ENCODE assay signal across 11 cellular contexts in the genomic region with DNA sequence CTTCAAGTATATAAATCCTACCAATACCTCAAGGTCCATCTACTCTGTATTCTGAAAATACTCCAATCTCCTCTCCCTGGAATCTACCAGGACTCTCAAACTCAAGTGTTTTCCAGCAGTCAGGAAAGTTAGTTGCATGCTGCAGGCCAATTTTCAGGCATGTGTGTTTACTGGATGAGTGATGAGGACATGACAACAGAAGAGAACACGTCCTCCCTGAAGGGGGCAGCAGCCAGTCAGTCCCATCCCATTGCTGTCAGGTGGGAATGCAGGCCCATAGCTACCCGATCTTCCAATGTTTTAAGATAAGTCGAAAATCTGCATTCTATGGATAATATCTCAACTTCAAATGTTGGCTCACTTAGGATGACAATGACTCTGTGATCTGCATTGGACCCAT.
A peak's percentile ranks its signal among the peaks of the same experiment; 100 is the strongest.
DNase-seq lines count a peak whose midpoint lies in the region; ATAC-seq, FAIRE-seq and TF ChIP-seq lines count a peak whose summit lies in the region.
"Had no signal": no experiment of that assay in that cellular context is flagged by ENCODE, and none has a peak within 500 bp of the region (broad histone marks: within the 10 kb centered on the region; RNA-seq: fewer than 3 reads in every experiment).

No MANE protein-coding gene starts in this region.

- H4K20me1 ChIP-seq in H1 (replicated peaks in 1 of 2; ENCODE audit: control insufficient read depth in 1 of 2, insufficient read depth in 2 of 2, low read length in 2 of 2) (no peaks in the 10 kb centered on the region), hepatocyte (ENCODE audit: insufficient read depth, poor library complexity, severe bottlenecking) (no peaks in the 10 kb centered on the region)

- TF ChIP-seq RAD21 in H1 (IDR thresholded peaks at IDR 0.05 in 1 of 2, conservative IDR thresholded peaks at IDR 0.05 in 1 of 2; ENCODE audit: low read depth in 2 of 2, low read length in 2 of 2): peak; percentile 84 to 90

- no peak overlapping the region for H4K8ac ChIP-seq in H1 (ENCODE audit: extremely low read depth, insufficient read depth, low read length)

- no peak overlapping the region for H3K18ac ChIP-seq in H1 (ENCODE audit: extremely low read depth, low read length)

- no peak overlapping the region for H3K27ac ChIP-seq in H1 (ENCODE audit: low read depth, low read length)
- no peak overlapping the region for H3K27ac ChIP-seq in hepatocyte

- peaks cover 8 to 22% of the 10 kb centered on the region in 2 donors for H3K4me1 Mint-ChIP-seq in immature natural killer cell

- DNase-seq in NCI-H1092 treated with DMSO at 0.1 percent for 48 hours (lab: John Stamatoyannopoulos, UW): peak; percentile 1
- no peak for DNase-seq in NCI-H1092 (lab: John Stamatoyannopoulos, UW)
- DNase-seq in NB4 (ENCODE audit: low read depth): peak; percentile 40
- DNase-seq in H1 (ENCODE audit: low read depth in 1 of 2, low spot score in 2 of 2): peak in 1 of 2 experiments; percentile 64
- peak; percentile 17 for DNase-seq in pons (ENCODE audit: low spot score)
- no peak for DNase-seq in immature natural killer cell
- no peak for DNase-seq in hepatocyte (ENCODE audit: low spot score)
- DNase-seq: occipital lobe, T-helper 2 cell had no signal

- TF ChIP-seq CTCF in NB4 (IDR thresholded peaks at IDR 0.05; ENCODE audit: low read depth, low read length): peak; percentile 46
- peak; percentile 63 to 93 (median 90) for TF ChIP-seq CTCF in H1 (IDR thresholded peaks at IDR 0.05; ENCODE audit: control extremely low read depth in 1 of 3, insufficient read depth in 1 of 3, low read depth in 1 of 3, low read length in 3 of 3)
- TF ChIP-seq CTCF in hepatocyte (IDR thresholded peaks at IDR 0.05; ENCODE audit: poor library complexity): no peak

- no peak for TF ChIP-seq POLR2A in NB4 (IDR thresholded peaks at IDR 0.05; ENCODE audit: extremely low read depth, insufficient read length)
- TF ChIP-seq POLR2A in H1 (IDR thresholded peaks at IDR 0.05; ENCODE audit: control extremely low read depth in 1 of 2, low read depth in 2 of 2, low read length in 2 of 2): no peak

- POLR2A ChIA-PET in H1 (lab: Charles Lee; ENCODE audit: partially characterized antibody): no interaction called here

- H2BK5ac ChIP-seq in H1 (ENCODE audit: low read depth, low read length): no peak overlapping the region

- H3K27me3 Mint-ChIP-seq in immature natural killer cell (ENCODE audit: low read depth in 3 of 3): peaks cover 0 to 2% (median 2%) of the 10 kb centered on the region in 3 donors

- H3K9me3 Mint-ChIP-seq in immature natural killer cell: peaks cover 0 to 4% (median 0%) of the 10 kb centered on the region in 6 donors

- no peak for TF ChIP-seq EP300 in H1 (IDR thresholded peaks at IDR 0.05; ENCODE audit: borderline replicate concordance in 1 of 2, low read depth in 2 of 2, low read length in 2 of 2)

- H2AFZ ChIP-seq in H1 (ENCODE audit: low read length) (no peak overlapping the region), hepatocyte (no peak overlapping the region)

- no peak overlapping the region for H2BK15ac ChIP-seq in H1 (ENCODE audit: low read length)

- H3K79me1 ChIP-seq in H1 (ENCODE audit: low read depth, low read length): no peaks in the 10 kb centered on the region

- no peaks in the 10 kb centered on the region for H3K9me2 ChIP-seq in hepatocyte (replicated peaks; ENCODE audit: insufficient read depth)

- no peak overlapping the region for H3K9ac ChIP-seq in H1 (replicated peaks in 1 of 4; ENCODE audit: extremely low read depth in 1 of 4, low read depth in 3 of 4, low read length in 3 of 4)

- H2BK12ac ChIP-seq in H1 (ENCODE audit: low read depth, low read length): no peak overlapping the region

- H3K27me3 ChIP-seq in H1 (replicated peaks in 1 of 4; ENCODE audit: control insufficient read depth in 3 of 4, extremely low read depth in 1 of 4, insufficient read depth in 3 of 4, low read length in 3 of 4): no peaks in the 10 kb centered on the region
- no peaks in the 10 kb centered on the region for H3K27me3 ChIP-seq in hepatocyte

- no peak overlapping the region for H3K27ac Mint-ChIP-seq in immature natural killer cell

- no peak overlapping the region for H3K4me2 ChIP-seq in H1 (ENCODE audit: insufficient read depth in 1 of 2, low read depth in 2 of 2, low read length in 2 of 2)
- no peak overlapping the region for H3K4me2 ChIP-seq in hepatocyte

- CTCF ChIA-PET in H1 (lab: Charles Lee; ENCODE audit: partially characterized antibody): interaction anchor here (0.6 to 2.9 kb wide), 38 partner anchors 9 to 1528 kb away, joined by 3 to 22 read pairs (median 3); no protein-coding TSS in a partner anchor

- H3K36me3 Mint-ChIP-seq in immature natural killer cell: peaks cover 0 to 3% (median 3%) of the 10 kb centered on the region in 3 donors

- peak; percentile 95 for FAIRE-seq in H1 (lab: Jason Lieb, UNC)
- FAIRE-seq: islet of Langerhans had no signal

- H2AK5ac ChIP-seq in H1 (ENCODE audit: low read depth, low read length): no peak overlapping the region

- H3K56ac ChIP-seq in H1 (replicated peaks; ENCODE audit: insufficient read length, low read depth, low read length): no peak overlapping the region

- WGBS in H1 (ENCODE audit: extremely low coverage in 1 of 2, insufficient coverage in 1 of 2, insufficient read length in 1 of 2, insufficient replicate concordance in 2 of 2, low coverage in 1 of 2, low lambda C conversion rate in 2 of 2, missing lambda C conversion rate in 1 of 2), 2 experiments: 38% methylated on average over 3 of the region's 3 CpGs; no CpG with 5 or more reads in 1 of the 2 experiments
- WGBS in hepatocyte (ENCODE audit: low lambda C conversion rate, missing lambda C conversion rate): 39% methylated on average over 3 of the region's 3 CpGs

- no peaks in the 10 kb centered on the region for H3K23me2 ChIP-seq in H1 (ENCODE audit: low read depth, low read length)

- no peak for ATAC-seq in GM21423 (IDR thresholded peaks at IDR 0.05; ENCODE audit: unreplicated experiment)

- peaks cover 0 to 9% (median under 1%) of the 10 kb centered on the region in 4 experiments; a peak in 2 of 8 replicates for H3K36me3 ChIP-seq in H1 (ENCODE audit: control insufficient read depth in 2 of 4, insufficient read depth in 4 of 4, low read length in 3 of 4)
- H3K36me3 ChIP-seq in hepatocyte (replicated peaks; ENCODE audit: insufficient read depth, low read depth): no peaks in the 10 kb centered on the region

- no peak overlapping the region for H3K14ac ChIP-seq in H1 (ENCODE audit: insufficient read length)

- no peak overlapping the region for H2BK120ac ChIP-seq in H1 (replicated peaks; ENCODE audit: low read depth, low read length)

- peaks cover 9 to 12% of the 10 kb centered on the region in 2 experiments for H3K9me3 ChIP-seq in H1 (ENCODE audit: insufficient read depth in 2 of 2, low read depth in 1 of 2, low read length in 1 of 2)
- H3K9me3 ChIP-seq in hepatocyte (ENCODE audit: low read depth): no peaks in the 10 kb centered on the region

- H3K4me3 ChIP-seq in NB4 (ENCODE audit: low read depth, low read length) (no peak overlapping the region), H1 (ENCODE audit: extremely low read depth in 1 of 4, insufficient read depth in 2 of 4, low read depth in 3 of 4, low read length in 4 of 4) (no peak overlapping the region), hepatocyte (no peak overlapping the region)

- H3K4ac ChIP-seq in H1 (replicated peaks; ENCODE audit: insufficient read length, low read depth, low read length): no peak overlapping the region

- H3K4me1 ChIP-seq in H1 (replicated peaks in 1 of 4; ENCODE audit: control insufficient read depth in 3 of 4, insufficient read depth in 4 of 4, low read length in 3 of 4) (peaks cover 0 to under 1% (median 0%) of the 10 kb centered on the region in 4 experiments; a peak in 1 of 7 replicates), hepatocyte (ENCODE audit: insufficient read depth) (no peaks in the 10 kb centered on the region)

- H2BK20ac ChIP-seq in H1 (ENCODE audit: low read length): 0 out of 2 replicates have a peak overlapping the region, but pooled peaks have one; percentile 44

- H3K4me3 Mint-ChIP-seq in immature natural killer cell: no peak overlapping the region

- no peak overlapping the region for H4K91ac ChIP-seq in H1 (replicated peaks; ENCODE audit: insufficient read length, low read length)

- no peak overlapping the region for H4K5ac ChIP-seq in H1 (ENCODE audit: insufficient read length, low read depth, low read length)

- H3K79me2 ChIP-seq in H1 (ENCODE audit: control insufficient read depth in 1 of 2, insufficient read depth in 2 of 2, low read length in 2 of 2): no peaks in the 10 kb centered on the region
- no peaks in the 10 kb centered on the region for H3K79me2 ChIP-seq in hepatocyte

- H3K23ac ChIP-seq in H1 (ENCODE audit: insufficient read length): no peak overlapping the region

TF ChIP-seq in H1, 55 proteins besides CTCF, POLR2A, EP300 and RAD21:
- 0 out of 2 replicates have a peak, but pooled peaks have one; percentile 24 for TF ChIP-seq JUND (IDR thresholded peaks at IDR 0.05; ENCODE audit: low read length)
- TF ChIP-seq TEAD4 (IDR thresholded peaks at IDR 0.05; ENCODE audit: low read depth, low read length): peak; percentile 66
- TF ChIP-seq CREB1 (IDR thresholded peaks at IDR 0.05): peak; percentile 18; the same call in 1 of the 2 replicates
- TF ChIP-seq KDM4A (IDR thresholded peaks at IDR 0.05; ENCODE audit: low read depth, low read length, severe bottlenecking): no peak

Comparison
In these comparisons a context has a peak if more than half of its experiments do, and no peak if none do; other contexts are left out.
1. DNase-seq: peak in NCI-H1092 treated with DMSO at 0.1 percent for 48 hours (single experiment), NB4 (single experiment) and pons (single experiment); none in NCI-H1092 (single experiment), immature natural killer cell (0 of 3) and hepatocyte (single experiment).